11 cellular contexts compared by ENCODE assay signal in genomic region chr7:101000025-101000424, GRCh38. TPM values are rescaled to one million over a fixed set of nuclear protein-coding genes. Genes with fewer than 3 reads are reported as not detected.
"Had no signal": no experiment of that assay in that cellular context is flagged by ENCODE, and none has a peak within 500 bp of the region (broad histone marks: within the 10 kb centered on the region; RNA-seq: fewer than 3 reads in every experiment).

No MANE protein-coding gene starts in this region.

RNA-seq across cellular contexts. Expression of gene MUC17, which starts 19.9 kb away (rescaled TPM):
- total RNA-seq: dermis blood vessel endothelial cell, endothelial cell of umbilical vein, epithelial cell of proximal tubule, esophagus squamous epithelium, glomerular endothelial cell, heart right ventricle, left ventricle myocardium superior, lower leg skin, lung, mammary epithelial cell, mesothelial cell of epicardium had no signal

RNA-seq across cellular contexts. Expression of gene MUC12, which starts 30.7 kb away (rescaled TPM):
- total RNA-seq: dermis blood vessel endothelial cell, endothelial cell of umbilical vein, glomerular endothelial cell, heart right ventricle, left ventricle myocardium superior, lower leg skin had no signal

RNA-seq across cellular contexts. Expression of gene MUC3A, which starts 50.7 kb away (rescaled TPM):
- total RNA-seq: dermis blood vessel endothelial cell, endothelial cell of umbilical vein, epithelial cell of proximal tubule, glomerular endothelial cell had no signal
